Comparison of ENCODE assay signal across 11 cellular contexts in the genomic region with DNA sequence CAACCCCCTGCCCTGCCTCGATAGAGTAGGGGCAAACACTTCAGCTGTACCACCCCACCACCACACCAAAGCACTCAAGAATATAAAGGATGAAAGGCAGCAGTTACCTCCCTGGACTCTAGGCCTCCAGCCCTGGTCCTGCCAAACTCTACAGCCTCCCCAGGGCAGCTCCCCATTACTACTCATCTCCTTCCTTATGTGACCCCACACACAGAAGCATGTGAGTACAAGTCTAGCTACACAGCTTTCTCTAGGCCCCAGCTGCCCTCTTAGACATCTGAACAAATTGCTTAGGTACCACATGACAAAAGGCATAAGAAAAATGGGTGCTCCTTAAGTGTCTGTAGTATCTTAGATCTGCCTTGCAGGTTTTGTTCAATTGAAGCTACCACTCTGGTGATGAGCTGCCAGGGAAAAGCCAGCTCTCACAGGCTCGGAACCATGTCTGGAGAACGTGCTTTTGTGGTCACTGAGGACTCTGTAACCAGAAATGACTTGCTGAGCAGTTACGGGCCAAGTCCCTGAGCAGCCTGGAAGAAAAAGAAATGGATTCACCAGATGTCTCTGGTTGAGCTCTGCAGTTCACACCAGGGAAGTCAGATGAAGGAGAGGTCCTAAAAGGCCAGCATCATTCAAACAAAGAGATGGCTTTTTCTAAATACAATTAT. TPM values are rescaled to one million over a fixed set of nuclear protein-coding genes. Genes with fewer than 3 reads are reported as not detected.
DNase-seq lines count a peak whose midpoint lies in the region; ATAC-seq, FAIRE-seq and TF ChIP-seq lines count a peak whose summit lies in the region.
"Had no signal": no experiment of that assay in that cellular context is flagged by ENCODE, and none has a peak within 500 bp of the region (broad histone marks: within the 10 kb centered on the region; RNA-seq: fewer than 3 reads in every experiment).

No MANE protein-coding gene starts in this region.

- peaks cover 64% of the 10 kb centered on the region for H3K79me2 ChIP-seq in ACC112 (ENCODE audit: control insufficient read depth, insufficient read depth, low read length, unreplicated experiment)

- no peaks in the 10 kb centered on the region for H3K9me3 ChIP-seq in naive thymus-derived CD4-positive, alpha-beta T cell (ENCODE audit: control insufficient read depth in 2 of 3, low read length in 3 of 3)
- H3K9me3 ChIP-seq: neutrophil had no signal

- no peak for ATAC-seq in naive thymus-derived CD4-positive, alpha-beta T cell

- peak overlapping the region; percentile 98 for H3K27ac Mint-ChIP-seq in endothelial cell (ENCODE audit: unreplicated experiment)
- peak overlapping the region; percentile 71 to 99 (median 96) for H3K27ac Mint-ChIP-seq in naive thymus-derived CD4-positive, alpha-beta T cell

- H3K36me3 Mint-ChIP-seq in endothelial cell (ENCODE audit: low read depth, unreplicated experiment), result peaks cover 8% of the 10 kb centered on the region
- H3K36me3 Mint-ChIP-seq in naive thymus-derived CD4-positive, alpha-beta T cell, result peaks cover 0 to 3% (median 0%) of the 10 kb centered on the region in 5 donors

- peaks cover 34% of the 10 kb centered on the region for H3K4me1 ChIP-seq in ACC112 (ENCODE audit: control insufficient read depth, insufficient read depth, low read length, unreplicated experiment)
- peaks cover 39 to 57% of the 10 kb centered on the region in 2 donors for H3K4me1 ChIP-seq in naive thymus-derived CD4-positive, alpha-beta T cell (ENCODE audit: control insufficient read depth in 2 of 2, insufficient read depth in 2 of 2, low read length in 2 of 2)

- POLR2A ChIA-PET in naive thymus-derived CD4-positive, alpha-beta T cell (lab: Charles Lee), result interaction anchor here (0.8 to 10.5 kb wide), 10 partner anchors 9 to 218 kb away, joined by 3 to 131 read pairs (median 12); a partner anchor contains a TSS

- TF ChIP-seq CTCF in endothelial cell (IDR thresholded peaks at IDR 0.05; ENCODE audit: unreplicated experiment), result no peak

- CTCF ChIA-PET in naive thymus-derived CD4-positive, alpha-beta T cell (lab: Charles Lee), result interaction anchor here (0.8 to 4.4 kb wide), 9 partner anchors 11 to 88 kb away, joined by 3 to 48 read pairs (median 4); a partner anchor contains a TSS

- no peaks in the 10 kb centered on the region for H3K36me3 ChIP-seq in ACC112 (ENCODE audit: insufficient read depth, low read length)
- H3K36me3 ChIP-seq in naive thymus-derived CD4-positive, alpha-beta T cell (ENCODE audit: control insufficient read depth in 2 of 3, insufficient read depth in 3 of 3, low read length in 3 of 3), result no peaks in the 10 kb centered on the region
- H3K36me3 ChIP-seq: neutrophil had no signal

- intact Hi-C loops in naive thymus-derived CD4-positive, alpha-beta T cell (cut with micrococcal nuclease), result no loop called here

- H3K27me3 Mint-ChIP-seq in endothelial cell (ENCODE audit: unreplicated experiment), result peaks cover 13% of the 10 kb centered on the region
- no peaks in the 10 kb centered on the region for H3K27me3 Mint-ChIP-seq in naive thymus-derived CD4-positive, alpha-beta T cell

- peak overlapping the region; percentile 43 for H3K4me3 Mint-ChIP-seq in endothelial cell (ENCODE audit: unreplicated experiment)
- H3K4me3 Mint-ChIP-seq in naive thymus-derived CD4-positive, alpha-beta T cell, result peak overlapping the region; percentile 13 to 85 (median 70)

- peak overlapping the region; percentile 46; the same call in 1 of the 2 replicates for H3K4me3 ChIP-seq in ACC112 (ENCODE audit: low read depth, low read length)
- H3K4me3 ChIP-seq in naive thymus-derived CD4-positive, alpha-beta T cell (ENCODE audit: low read length), result no peak overlapping the region

- no peaks in the 10 kb centered on the region for H3K27me3 ChIP-seq in ACC112 (ENCODE audit: insufficient read depth, low read length)
- H3K27me3 ChIP-seq in naive thymus-derived CD4-positive, alpha-beta T cell (ENCODE audit: control insufficient read depth in 2 of 2, insufficient read depth in 2 of 2, low read length in 2 of 2), result no peaks in the 10 kb centered on the region
- H3K27me3 ChIP-seq: neutrophil had no signal

- H3K27ac ChIP-seq in ACC112 (ENCODE audit: low read depth, low read length), result peak overlapping the region; percentile 89
- peak overlapping the region; percentile 85 for H3K27ac ChIP-seq in naive thymus-derived CD4-positive, alpha-beta T cell (ENCODE audit: low read depth, low read length)
- H3K27ac ChIP-seq: neutrophil, VCaP had no signal

- DNase-seq in RPMI7951 (ENCODE audit: low read depth) (peak; percentile 70), endothelial cell (ENCODE audit: low spot score) (no peak), Kasumi-1 (lab: John Stamatoyannopoulos, UW) (no peak), NOMO-1 treated with DMSO at 0.1 percent for 48 hours (lab: John Stamatoyannopoulos, UW; ENCODE audit: unreplicated experiment) (no peak), GM19239 (ENCODE audit: insufficient read length, low spot score) (no peak), NCI-H345 (lab: John Stamatoyannopoulos, UW) (no peak)
- no peak for DNase-seq in naive thymus-derived CD4-positive, alpha-beta T cell

- H3K4me1 Mint-ChIP-seq in endothelial cell (ENCODE audit: unreplicated experiment), result peaks cover 80% of the 10 kb centered on the region
- peaks cover 59 to 92% (median 90%) of the 10 kb centered on the region in 7 donors for H3K4me1 Mint-ChIP-seq in naive thymus-derived CD4-positive, alpha-beta T cell

- no peak for FAIRE-seq in GM19239 (lab: Jason Lieb, UNC)
- FAIRE-seq: G401.6 had no signal

- peak overlapping the region; percentile 40 for H2AFZ ChIP-seq in ACC112 (ENCODE audit: low read length, unreplicated experiment)

- H3K9me3 Mint-ChIP-seq in endothelial cell (ENCODE audit: unreplicated experiment), result no peaks in the 10 kb centered on the region
- H3K9me3 Mint-ChIP-seq in naive thymus-derived CD4-positive, alpha-beta T cell, result no peaks in the 10 kb centered on the region

RNA-seq across cellular contexts. Expression of a gene that starts 32.8 kb away (rescaled TPM):
- total RNA-seq in RPMI7951 (2014; rRNA removed; shearing (Covaris generic)), result 24.4 and 28.0 TPM in 2 replicates
- 194 TPM for total RNA-seq in endothelial cell (ENCODE audit: unreplicated experiment)
- 10 to 100 TPM; 33.3 to 40.4 (median 39.7) TPM for total RNA-seq in naive thymus-derived CD4-positive, alpha-beta T cell
- polyA plus RNA-seq in naive thymus-derived CD4-positive, alpha-beta T cell, result 10 to 100 TPM; 10.4 to 12.0 TPM

RNA-seq across cellular contexts. Expression of a gene that starts 51.1 kb away (rescaled TPM):
- 4.0 and 6.6 TPM in 2 replicates for total RNA-seq in RPMI7951 (2014; rRNA removed; shearing (Covaris generic))
- total RNA-seq in endothelial cell (ENCODE audit: unreplicated experiment), result 9.2 TPM
- total RNA-seq in naive thymus-derived CD4-positive, alpha-beta T cell, result 10 to 100 TPM in 4 of 5 experiments, 1 to 10 TPM in 1; 7.8 to 24.1 (median 12.1) TPM
- polyA plus RNA-seq in naive thymus-derived CD4-positive, alpha-beta T cell, result 1 to 10 TPM; 2.0 to 4.2 TPM
